Comparison of ENCODE assay signal across 24 cellular contexts in genomic region chr16:65910291-65910690, GRCh38.
DNase-seq lines count a peak whose midpoint lies in the region; ATAC-seq, FAIRE-seq and TF ChIP-seq lines count a peak whose summit lies in the region.
"Had no signal": no experiment of that assay in that cellular context is flagged by ENCODE, and none has a peak within 500 bp of the region (broad histone marks: within the 10 kb centered on the region; RNA-seq: fewer than 3 reads in every experiment).

No MANE protein-coding gene starts in this region.

- peak overlapping the region; percentile 25 for H2AFZ ChIP-seq in keratinocyte (ENCODE audit: control insufficient read depth, low read length)
- H2AFZ ChIP-seq: GM23248 had no signal

- WGBS in right cardiac atrium: 80% methylated on average over 5 of the region's 5 CpGs

- no peaks in the 10 kb centered on the region for H3K27me3 Mint-ChIP-seq in activated naive CD4-positive, alpha-beta T cell treated with anti-CD3 and anti-CD28 coated beads for 36 hours (ENCODE audit: low read depth)
- H3K27me3 Mint-ChIP-seq: CD4-positive, alpha-beta T cell; CD8-positive, alpha-beta memory T cell had no signal

- dilution Hi-C loops in keratinocyte (cut with MboI; ENCODE audit: extremely low pct_ligation_motif_present, low sequenced_read_pairs): no loop called here

- no peak overlapping the region for H3K4me3 ChIP-seq in epithelial cell of esophagus (ENCODE audit: low read length)
- no peak overlapping the region for H3K4me3 ChIP-seq in keratinocyte (ENCODE audit: control insufficient read depth in 2 of 3, extremely low read depth in 1 of 3, insufficient read depth in 2 of 3, low read depth in 1 of 3, low read length in 3 of 3)
- H3K4me3 ChIP-seq in right cardiac atrium (ENCODE audit: low read length): no peak overlapping the region
- H3K4me3 ChIP-seq: A549; BLaER1 treated with 17β-estradiol and CSF1 and Interleukin-3, amounts not matched to agents 10 nM and 100 nM; GM23248 had no signal

- no peak overlapping the region for H3K27ac Mint-ChIP-seq in activated naive CD4-positive, alpha-beta T cell treated with anti-CD3 and anti-CD28 coated beads for 36 hours
- H3K27ac Mint-ChIP-seq: CD14-positive monocyte; CD4-positive, alpha-beta T cell; CD8-positive, alpha-beta memory T cell; H9 had no signal

- CTCF ChIA-PET in activated naive CD4-positive, alpha-beta T cell treated with anti-CD3 and anti-CD28 coated beads for 36 hours (lab: Charles Lee): interaction anchor here (2.0 kb wide), 1 partner anchor 21 kb away, joined by 4 read pairs; no protein-coding TSS in a partner anchor

- no peak overlapping the region for H3K4me3 Mint-ChIP-seq in activated naive CD4-positive, alpha-beta T cell treated with anti-CD3 and anti-CD28 coated beads for 36 hours
- H3K4me3 Mint-ChIP-seq: CD14-positive monocyte; CD4-positive, alpha-beta T cell; CD8-positive, alpha-beta memory T cell; H9 had no signal

- peaks cover 14% of the 10 kb centered on the region for H3K4me1 ChIP-seq in keratinocyte (ENCODE audit: control insufficient read depth, extremely low read depth, insufficient read depth, low read length)
- no peaks in the 10 kb centered on the region for H3K4me1 ChIP-seq in right cardiac atrium (ENCODE audit: control insufficient read depth, insufficient read depth, low read length)
- H3K4me1 ChIP-seq: A549, BE2C had no signal

- H3K9me3 ChIP-seq in keratinocyte (ENCODE audit: control insufficient read depth, low read depth, low read length) (no peaks in the 10 kb centered on the region), right cardiac atrium (ENCODE audit: control insufficient read depth, low read length) (no peaks in the 10 kb centered on the region)
- H3K9me3 ChIP-seq: A549, BE2C had no signal

- peaks cover 2% of the 10 kb centered on the region for H3K9me3 Mint-ChIP-seq in activated naive CD4-positive, alpha-beta T cell treated with anti-CD3 and anti-CD28 coated beads for 36 hours
- H3K9me3 Mint-ChIP-seq: CD14-positive monocyte; CD4-positive, alpha-beta T cell had no signal

- FAIRE-seq in keratinocyte (lab: Jason Lieb, UNC): peak; percentile 20
- FAIRE-seq: A549, G401.6, GM12892, GM19239 had no signal

- DNase-seq in SW480 (ENCODE audit: low spot score): peak; percentile 70
- peak; percentile 8 for DNase-seq in epithelial cell of esophagus (ENCODE audit: low read depth)
- no peak for DNase-seq in keratinocyte (ENCODE audit: low read depth, low spot score)
- no peak for DNase-seq in activated naive CD4-positive, alpha-beta T cell treated with anti-CD3 and anti-CD28 coated beads for 36 hours
- no peak for DNase-seq in right cardiac atrium
- DNase-seq: 8988T; ACHN; AML-193; BE2C; Calu3; CD4-positive, alpha-beta T cell; CD8-positive, alpha-beta memory T cell; DMS153; DND-41; GM23248; H9 had no signal

- ATAC-seq in GM18868 (IDR thresholded peaks at IDR 0.05; ENCODE audit: unreplicated experiment) (no peak), right cardiac atrium (no peak)
- ATAC-seq: A549, HCT116 had no signal

- intact Hi-C loops in activated naive CD4-positive, alpha-beta T cell treated with anti-CD3 and anti-CD28 coated beads for 36 hours (cut with micrococcal nuclease): no loop called here
- intact Hi-C loops in right cardiac atrium (cut with DNase I): no loop called here

- H4K20me1 ChIP-seq in keratinocyte (ENCODE audit: control insufficient read depth, extremely low read depth, insufficient read depth, low read length): no peaks in the 10 kb centered on the region
- H4K20me1 ChIP-seq: BLaER1 treated with 17β-estradiol and CSF1 and Interleukin-3, amounts not matched to agents 10 nM and 100 nM had no signal

- no peaks in the 10 kb centered on the region for H3K79me2 ChIP-seq in keratinocyte (ENCODE audit: control insufficient read depth, insufficient read depth, low read length)

- H3K27ac ChIP-seq in keratinocyte (ENCODE audit: control insufficient read depth, insufficient read depth, low read length) (no peak overlapping the region), right cardiac atrium (ENCODE audit: low read length) (no peak overlapping the region)
- H3K27ac ChIP-seq: A549; BLaER1 treated with 17β-estradiol and CSF1 and Interleukin-3, amounts not matched to agents 10 nM and 100 nM; GM23248 had no signal

- H3K9me1 ChIP-seq in keratinocyte (ENCODE audit: control insufficient read depth, extremely low read depth, insufficient read depth, low read length): no peaks in the 10 kb centered on the region

- peak overlapping the region; percentile 24 for H3K4me2 ChIP-seq in keratinocyte (ENCODE audit: control insufficient read depth, extremely low read depth, insufficient read depth, low read depth, low read length)
- H3K4me2 ChIP-seq: A549 had no signal

- no peak for TF ChIP-seq CTCF in epithelial cell of esophagus (IDR thresholded peaks at IDR 0.05; ENCODE audit: insufficient read depth, low read depth, low read length, missing control alignments)
- TF ChIP-seq CTCF in keratinocyte (optimal IDR thresholded peaks at IDR 0.05 in 1 of 3, IDR thresholded peaks at IDR 0.05 in 1 of 3, conservative IDR thresholded peaks at IDR 0.05 in 1 of 3; ENCODE audit: extremely low read depth in 1 of 3, insufficient read depth in 2 of 3, low read length in 3 of 3): no peak

- no peaks in the 10 kb centered on the region for H3K4me1 Mint-ChIP-seq in activated naive CD4-positive, alpha-beta T cell treated with anti-CD3 and anti-CD28 coated beads for 36 hours (ENCODE audit: low read depth)
- H3K4me1 Mint-ChIP-seq: CD14-positive monocyte; CD8-positive, alpha-beta memory T cell had no signal

- H3K36me3 ChIP-seq in keratinocyte (ENCODE audit: control insufficient read depth in 2 of 2, extremely low read depth in 1 of 2, insufficient read depth in 2 of 2, low read length in 2 of 2): no peaks in the 10 kb centered on the region
- H3K36me3 ChIP-seq: BE2C; BLaER1 treated with 17β-estradiol and CSF1 and Interleukin-3, amounts not matched to agents 10 nM and 100 nM had no signal

- no peaks in the 10 kb centered on the region for H3K36me3 Mint-ChIP-seq in activated naive CD4-positive, alpha-beta T cell treated with anti-CD3 and anti-CD28 coated beads for 36 hours (ENCODE audit: low read depth)
- H3K36me3 Mint-ChIP-seq: CD14-positive monocyte had no signal

- no peak overlapping the region for H3K9ac ChIP-seq in keratinocyte (ENCODE audit: control insufficient read depth, extremely low read depth, insufficient read depth, low read length)
- H3K9ac ChIP-seq: BLaER1 treated with 17β-estradiol and CSF1 and Interleukin-3, amounts not matched to agents 10 nM and 100 nM; GM23248 had no signal

- H3K27me3 ChIP-seq in keratinocyte (ENCODE audit: control insufficient read depth, extremely low read depth, insufficient read depth, low read length) (no peaks in the 10 kb centered on the region), right cardiac atrium (ENCODE audit: control insufficient read depth, insufficient read depth) (no peaks in the 10 kb centered on the region)
- H3K27me3 ChIP-seq: BE2C; BLaER1 treated with 17β-estradiol and CSF1 and Interleukin-3, amounts not matched to agents 10 nM and 100 nM had no signal

Comparison
In these comparisons a context has a peak if more than half of its experiments do, and no peak if none do; other contexts are left out.
1. DNase-seq: peak in SW480 (single experiment) and epithelial cell of esophagus (single experiment); none in keratinocyte (single experiment), activated naive CD4-positive, alpha-beta T cell treated with anti-CD3 and anti-CD28 coated beads for 36 hours (single experiment) and right cardiac atrium (0 of 3).